In the genomic region with DNA sequence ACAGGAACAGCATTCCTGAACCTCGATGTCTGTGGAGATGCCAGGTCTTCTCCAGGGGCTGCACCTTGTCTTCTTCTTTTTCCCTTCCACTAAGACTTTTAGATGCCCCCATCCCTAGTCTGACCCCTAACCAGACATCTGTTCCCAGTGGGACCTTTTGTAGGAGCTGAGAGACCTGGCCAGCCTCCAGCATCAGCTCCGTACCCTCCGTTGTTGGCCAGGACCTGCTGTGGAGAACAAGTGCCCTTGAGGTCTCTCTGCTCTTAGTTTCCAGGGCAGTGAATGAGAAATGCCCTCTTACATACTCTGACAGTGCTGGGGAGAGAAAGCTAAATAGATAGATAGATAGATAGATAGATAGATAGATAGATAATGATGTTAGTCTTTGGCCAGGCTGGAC, we compare ENCODE assay signal across 1 cellular context.
A peak's percentile ranks its signal among the peaks of the same experiment; 100 is the strongest.
TF ChIP-seq lines count a peak whose summit lies in the region.

No MANE protein-coding gene starts in this region.

TF ChIP-seq in K562, 482 proteins besides CTCF, POLR2A, EP300 and RAD21:
- TF ChIP-seq THRB (CRISPR knock-in tag; conservative IDR thresholded peaks at IDR 0.05) (no peak), DACH1 (IDR thresholded peaks at IDR 0.05; ENCODE audit: partially characterized antibody) (peak; percentile 9)
